In genomic region chr1:43969416-43969745, GRCh38 we compare ENCODE assay signal across 1 cellular context.
TF ChIP-seq lines count a peak whose summit lies in the region.

No MANE protein-coding gene starts in this region.

TF ChIP-seq in GM12878, 131 proteins besides CTCF, POLR2A, EP300 and RAD21:
- TF ChIP-seq SMARCA5 (IDR thresholded peaks at IDR 0.05) (no peak), NFIC (IDR thresholded peaks at IDR 0.05; ENCODE audit: low read depth, low read length) (no peak), HDGF (IDR thresholded peaks at IDR 0.05) (peak; percentile 48; the same call in 1 of the 2 replicates), ETV6 (conservative IDR thresholded peaks at IDR 0.05 in 1 of 2, IDR thresholded peaks at IDR 0.05 in 1 of 2; ENCODE audit: borderline replicate concordance in 1 of 2, low read depth in 1 of 2) (no peak), IRF5 (IDR thresholded peaks at IDR 0.05; ENCODE audit: borderline replicate concordance) (no peak), SIX5 (IDR thresholded peaks at IDR 0.05; ENCODE audit: low read depth, low read length, severe bottlenecking) (no peak), MLLT1 (IDR thresholded peaks at IDR 0.05) (peak; percentile 76), NBN (IDR thresholded peaks at IDR 0.05) (0 out of 2 replicates have a peak, but pooled peaks have one; percentile 25), RELB (IDR thresholded peaks at IDR 0.05; ENCODE audit: low read depth) (no peak), MYB (IDR thresholded peaks at IDR 0.05; ENCODE audit: borderline replicate concordance, low read depth, low read length) (no peak)
